ENCODE assay signal across 1 cellular context in the genomic region with DNA sequence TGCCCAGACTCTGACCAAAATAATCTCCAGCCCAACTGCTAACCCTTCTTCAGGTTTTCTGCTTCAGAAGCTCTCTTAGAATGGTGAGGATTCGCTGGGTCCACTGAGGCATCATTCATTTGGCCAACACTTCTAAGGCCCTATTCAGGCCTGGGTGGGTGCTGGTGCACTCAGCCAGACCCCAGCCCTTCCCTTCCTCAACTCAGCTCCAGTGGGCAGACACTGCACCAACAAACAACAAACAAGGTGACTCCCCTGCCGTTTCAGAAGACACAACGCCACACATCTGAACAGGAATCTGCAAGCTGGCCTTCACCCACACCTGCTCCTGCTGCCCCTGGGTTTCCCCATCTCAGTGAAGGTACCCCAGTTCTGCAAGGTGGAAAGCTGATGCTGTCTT.
TF ChIP-seq lines count a peak whose summit lies in the region.

No MANE protein-coding gene starts in this region.

TF ChIP-seq in IMR-90, 13 proteins besides CTCF, POLR2A, EP300 and RAD21:
- TF ChIP-seq, protein P1, sequence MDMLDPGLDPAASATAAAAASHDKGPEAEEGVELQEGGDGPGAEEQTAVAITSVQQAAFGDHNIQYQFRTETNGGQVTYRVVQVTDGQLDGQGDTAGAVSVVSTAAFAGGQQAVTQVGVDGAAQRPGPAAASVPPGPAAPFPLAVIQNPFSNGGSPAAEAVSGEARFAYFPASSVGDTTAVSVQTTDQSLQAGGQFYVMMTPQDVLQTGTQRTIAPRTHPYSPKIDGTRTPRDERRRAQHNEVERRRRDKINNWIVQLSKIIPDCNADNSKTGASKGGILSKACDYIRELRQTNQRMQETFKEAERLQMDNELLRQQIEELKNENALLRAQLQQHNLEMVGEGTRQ (IDR thresholded peaks at IDR 0.05; ENCODE audit: low read depth, low read length) = no peak
- TF ChIP-seq MAZ (IDR thresholded peaks at IDR 0.05; ENCODE audit: borderline replicate concordance, low read depth, low read length) = no peak
- TF ChIP-seq RFX5 (IDR thresholded peaks at IDR 0.05; ENCODE audit: low read depth, low read length) = no peak
- no peak for TF ChIP-seq MXI1 (IDR thresholded peaks at IDR 0.05; ENCODE audit: borderline replicate concordance, low read depth, low read length)
- TF ChIP-seq NFE2L2 (IDR thresholded peaks at IDR 0.05; ENCODE audit: low read depth, low read length) = no peak
- no peak for TF ChIP-seq CEBPB (IDR thresholded peaks at IDR 0.05; ENCODE audit: low read depth, low read length)
- TF ChIP-seq SMC3 (IDR thresholded peaks at IDR 0.05; ENCODE audit: low read depth, low read length) = no peak
- no peak for TF ChIP-seq BHLHE40 (IDR thresholded peaks at IDR 0.05; ENCODE audit: low read depth, low read length)
- no peak for TF ChIP-seq MAFK (IDR thresholded peaks at IDR 0.05; ENCODE audit: low read depth, low read length)
- TF ChIP-seq, protein P2, sequence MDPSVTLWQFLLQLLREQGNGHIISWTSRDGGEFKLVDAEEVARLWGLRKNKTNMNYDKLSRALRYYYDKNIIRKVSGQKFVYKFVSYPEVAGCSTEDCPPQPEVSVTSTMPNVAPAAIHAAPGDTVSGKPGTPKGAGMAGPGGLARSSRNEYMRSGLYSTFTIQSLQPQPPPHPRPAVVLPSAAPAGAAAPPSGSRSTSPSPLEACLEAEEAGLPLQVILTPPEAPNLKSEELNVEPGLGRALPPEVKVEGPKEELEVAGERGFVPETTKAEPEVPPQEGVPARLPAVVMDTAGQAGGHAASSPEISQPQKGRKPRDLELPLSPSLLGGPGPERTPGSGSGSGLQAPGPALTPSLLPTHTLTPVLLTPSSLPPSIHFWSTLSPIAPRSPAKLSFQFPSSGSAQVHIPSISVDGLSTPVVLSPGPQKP (IDR thresholded peaks at IDR 0.05; ENCODE audit: borderline replicate concordance, low read depth, low read length) = no peak
- no peak for TF ChIP-seq CHD1 (IDR thresholded peaks at IDR 0.05; ENCODE audit: low read depth, low read length)
- no peak for TF ChIP-seq RCOR1 (IDR thresholded peaks at IDR 0.05; ENCODE audit: insufficient replicate concordance, low read length)
